In the genomic region with DNA sequence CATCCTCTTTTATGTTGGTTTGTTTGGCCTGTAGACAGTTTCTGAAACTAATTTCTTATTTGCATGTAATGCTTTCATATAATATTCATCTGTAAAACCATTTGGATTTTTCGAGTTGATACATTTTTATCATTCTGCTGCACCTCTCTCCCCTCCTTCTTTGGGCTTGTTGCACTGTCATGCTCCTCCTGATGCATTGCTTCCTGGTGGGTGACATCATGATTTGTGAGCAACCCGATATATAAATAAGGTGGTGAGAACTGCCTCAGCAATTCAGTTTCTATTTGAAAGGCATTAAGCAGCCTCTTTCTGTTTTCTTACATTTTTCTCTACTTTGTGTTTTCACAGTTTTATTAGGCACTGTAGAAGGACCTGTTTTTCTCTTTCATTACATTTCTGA, we compare ENCODE assay signal across 8 cellular contexts.
DNase-seq lines count a peak whose midpoint lies in the region; ATAC-seq and TF ChIP-seq lines count a peak whose summit lies in the region.

No MANE protein-coding gene starts in this region.

- peak overlapping the region; percentile 94 for H3K27ac ChIP-seq in KMS-11
- H3K27ac ChIP-seq in right atrium auricular region, result no peak overlapping the region

- ATAC-seq in GM21423 (IDR thresholded peaks at IDR 0.05; ENCODE audit: unreplicated experiment), result peak; percentile 31

- H3K4me3 ChIP-seq in KMS-11 (IDR thresholded peaks at IDR 0.05; ENCODE audit: insufficient read depth, low read depth, low read length) (no peak overlapping the region), fibroblast of mammary gland (ENCODE audit: control insufficient read depth, low read depth, low read length) (no peak overlapping the region), right atrium auricular region (no peak overlapping the region)

- no peaks in the 10 kb centered on the region for H4K20me1 ChIP-seq in KMS-11 (ENCODE audit: insufficient read depth)

- peak; percentile 13 for DNase-seq in GM10248 (ENCODE audit: extremely low spot score)
- peak; percentile 68 for DNase-seq in fibroblast of mammary gland (ENCODE audit: low read depth)
- DNase-seq in stimulated activated CD4-positive, alpha-beta T cell treated with anti-CD3 and anti-CD28 coated beads, Interleukin-4, amount 100 ng/mL, for 24 hours, result no peak
- DNase-seq in right atrium auricular region (ENCODE audit: low spot score), result no peak
- DNase-seq in NCI-H146 (lab: John Stamatoyannopoulos, UW), result no peak
- DNase-seq in stimulated activated CD4-positive, alpha-beta T cell treated with anti-CD3 and anti-CD28 coated beads, Interleukin-2, amount 100 ng/mL, for 48 hours, result no peak

- H2AFZ ChIP-seq in KMS-11 (ENCODE audit: low read depth), result no peak overlapping the region

- TF ChIP-seq CTCF in GM10248 (IDR thresholded peaks at IDR 0.05; ENCODE audit: control extremely low read depth, extremely low read depth, low read depth, missing control alignments), result no peak
- TF ChIP-seq CTCF in KMS-11 (conservative IDR thresholded peaks at IDR 0.05; ENCODE audit: low read depth, low read length), result no peak
- TF ChIP-seq CTCF in fibroblast of mammary gland (conservative IDR thresholded peaks at IDR 0.05; ENCODE audit: control insufficient read depth, insufficient read depth, low read depth, low read length), result no peak
- no peak for TF ChIP-seq CTCF in right atrium auricular region (IDR thresholded peaks at IDR 0.05)

- peak overlapping the region; percentile 50; the same call in 1 of the 2 replicates for H3K9ac ChIP-seq in KMS-11

- no peaks in the 10 kb centered on the region for H3K79me2 ChIP-seq in KMS-11 (ENCODE audit: insufficient read depth, low read depth)

- H3K36me3 ChIP-seq in KMS-11 (ENCODE audit: insufficient read depth) (no peaks in the 10 kb centered on the region), right atrium auricular region (no peaks in the 10 kb centered on the region)

- H3K4me2 ChIP-seq in KMS-11, result peak overlapping the region; percentile 81

- CTCF ChIA-PET in GM10248 (lab: Yijun Ruan, JAX), result no interaction called here

- H3K27me3 ChIP-seq in KMS-11 (ENCODE audit: insufficient read depth, low read depth), result no peaks in the 10 kb centered on the region
- no peaks in the 10 kb centered on the region for H3K27me3 ChIP-seq in right atrium auricular region

- POLR2A ChIA-PET in GM10248 (lab: Yijun Ruan, JAX), result no interaction called here

- H3K9me3 ChIP-seq in right atrium auricular region, result no peaks in the 10 kb centered on the region

- H3K4me1 ChIP-seq in KMS-11 (ENCODE audit: low read depth, poor library complexity, severe bottlenecking) (peaks cover 90% of the 10 kb centered on the region), right atrium auricular region (no peaks in the 10 kb centered on the region)

Comparison
In these comparisons a context has a peak if more than half of its experiments do, and no peak if none do; other contexts are left out.
1. DNase-seq: peak in GM10248 (single experiment) and fibroblast of mammary gland (single experiment); none in stimulated activated CD4-positive, alpha-beta T cell treated with anti-CD3 and anti-CD28 coated beads, Interleukin-4, amount 100 ng/mL, for 24 hours (single experiment), right atrium auricular region (single experiment), NCI-H146 (single experiment) and stimulated activated CD4-positive, alpha-beta T cell treated with anti-CD3 and anti-CD28 coated beads, Interleukin-2, amount 100 ng/mL, for 48 hours (0 of 2).